ENCODE assay signal across 10 cellular contexts in the genomic region with DNA sequence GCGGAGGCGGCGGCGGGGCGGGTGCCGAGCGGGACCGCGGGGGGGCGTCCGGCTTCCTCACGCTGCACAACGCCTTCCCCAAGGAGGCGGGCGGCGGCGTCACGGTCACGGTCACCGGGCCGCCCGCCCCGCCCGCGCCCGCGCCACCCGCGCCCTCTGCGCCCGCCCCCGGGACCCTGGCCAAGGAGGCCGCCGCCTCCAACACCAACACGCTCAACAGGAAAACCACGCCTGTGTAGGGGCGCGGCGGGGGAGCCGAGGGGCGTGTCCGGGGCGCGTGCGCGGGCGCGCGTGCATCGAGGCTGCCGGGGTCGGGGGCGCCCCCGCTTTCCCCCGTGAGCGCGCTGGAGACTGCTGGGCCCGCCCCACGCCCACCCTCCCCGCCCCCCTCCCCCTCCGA. TPM values are rescaled to one million over a fixed set of nuclear protein-coding genes. Genes with fewer than 3 reads are reported as not detected.
DNase-seq lines count a peak whose midpoint lies in the region; ATAC-seq and TF ChIP-seq lines count a peak whose summit lies in the region.
"Had no signal": no experiment of that assay in that cellular context is flagged by ENCODE, and none has a peak within 500 bp of the region (broad histone marks: within the 10 kb centered on the region; RNA-seq: fewer than 3 reads in every experiment).

No MANE protein-coding gene starts in this region.

- peaks cover 38% of the 10 kb centered on the region for H3F3A ChIP-seq in neural progenitor cell (ENCODE audit: low read depth)

- no peak overlapping the region for H3K4me3 Mint-ChIP-seq in Calu3 (ENCODE audit: low read depth, unreplicated experiment)
- no peak overlapping the region for H3K4me3 Mint-ChIP-seq in neural progenitor cell

- intact Hi-C loops in Calu3 (cut with micrococcal nuclease; ENCODE audit: unreplicated experiment) = loop anchor here (5.0 to 10.0 kb wide), 2 partner anchors 75 to 132 kb away; partner anchors contain the start of genes CACNG7, PRPF31 and TFPT

- H3K9me3 ChIP-seq in MG63 = no peaks in the 10 kb centered on the region
- H3K9me3 ChIP-seq in neural progenitor cell (ENCODE audit: low read depth) = no peaks in the 10 kb centered on the region

- no peak overlapping the region for H3K27ac Mint-ChIP-seq in Calu3 (ENCODE audit: unreplicated experiment)
- H3K27ac Mint-ChIP-seq in neural progenitor cell = no peak overlapping the region

- CTCF ChIA-PET in Calu3 (lab: Charles Lee) = no interaction called here

- H3K27me3 ChIP-seq in MG63 (no peaks in the 10 kb centered on the region; the same call in 1 of the 2 replicates), neural progenitor cell (peaks cover 95% of the 10 kb centered on the region)

- H3K79me2 ChIP-seq in neural progenitor cell (ENCODE audit: low read depth) = no peaks in the 10 kb centered on the region

- peaks cover 5% of the 10 kb centered on the region for H3K4me1 ChIP-seq in neural progenitor cell

- no peak overlapping the region for H3K27ac ChIP-seq in neural progenitor cell

- H3K36me3 Mint-ChIP-seq in Calu3 (ENCODE audit: insufficient read depth, unreplicated experiment) (peaks cover 42% of the 10 kb centered on the region), neural progenitor cell (peaks cover 5% of the 10 kb centered on the region)

- H3K9ac ChIP-seq in neural progenitor cell = no peak overlapping the region

- DNase-seq in Calu3 (peak; percentile 94), MG63 (peak; percentile 82), neural progenitor cell (ENCODE audit: low spot score) (peak; percentile 44), putamen (ENCODE audit: low spot score) (no peak)
- no peak for DNase-seq in effector CD8-positive, alpha-beta T cell (lab: John Stamatoyannopoulos, UW)
- DNase-seq: NCI-H1417 had no signal

- H4K20me1 ChIP-seq in neural progenitor cell (ENCODE audit: low read depth) = peaks cover 15% of the 10 kb centered on the region

- H3K36me3 ChIP-seq in MG63 (no peaks in the 10 kb centered on the region), neural progenitor cell (no peaks in the 10 kb centered on the region)

- H3K4me3 ChIP-seq in MG63 = no peak overlapping the region
- H3K4me3 ChIP-seq in neural progenitor cell = peak overlapping the region; percentile 35

- no peak overlapping the region for H2AFZ ChIP-seq in neural progenitor cell (replicated peaks)

- ATAC-seq in esophagus mucosa = peak; percentile 51
- no peak for ATAC-seq in GM18907 (IDR thresholded peaks at IDR 0.05; ENCODE audit: unreplicated experiment)
- ATAC-seq in GM21515 (IDR thresholded peaks at IDR 0.05; ENCODE audit: unreplicated experiment) = no peak

- H3K4me1 Mint-ChIP-seq in Calu3 (ENCODE audit: low read depth, unreplicated experiment) (peaks cover 24% of the 10 kb centered on the region), neural progenitor cell (peaks cover 14% of the 10 kb centered on the region)

- peak overlapping the region; percentile 71 for H3K4me2 ChIP-seq in neural progenitor cell

- H3K9me3 Mint-ChIP-seq in Calu3 (ENCODE audit: low read depth, unreplicated experiment) (no peaks in the 10 kb centered on the region), neural progenitor cell (peaks cover 4% of the 10 kb centered on the region)

- TF ChIP-seq CTCF in Calu3 (IDR thresholded peaks at IDR 0.05; ENCODE audit: unreplicated experiment) = no peak
- no peak for TF ChIP-seq CTCF in neural progenitor cell (IDR thresholded peaks at IDR 0.05)

- no peaks in the 10 kb centered on the region for H3K27me3 Mint-ChIP-seq in Calu3 (ENCODE audit: unreplicated experiment)
- peaks cover 17% of the 10 kb centered on the region for H3K27me3 Mint-ChIP-seq in neural progenitor cell (ENCODE audit: insufficient read depth, low read depth)

- BruUV-seq in Calu3 (replicated peaks; lab: Mats Ljungman, UMichigan) = no TSS peak

RNA-seq across cellular contexts. Expression of gene CACNG6, which starts 8.8 kb away (rescaled TPM):
- total RNA-seq in Calu3 (2022) = 137 and 144 TPM in 2 replicates
- 0.43 TPM in 1 of 2 replicates, not detected in the other for total RNA-seq in MG63 (2014; rRNA removed; shearing (Covaris generic); ENCODE audit: low replicate concordance)
- not detected for total RNA-seq in esophagus mucosa
- 1.0 TPM in 1 of 2 replicates, not detected in the other for total RNA-seq in neural progenitor cell (ENCODE audit: low replicate concordance)
- total RNA-seq: osteocyte had no signal

RNA-seq across cellular contexts. Expression of gene CACNG8, which starts 19.9 kb away (rescaled TPM):
- 13.4 and 19.0 TPM in 2 replicates for total RNA-seq in Calu3 (2022)
- 0.05 TPM in 1 of 2 replicates, not detected in the other for total RNA-seq in MG63 (2014; rRNA removed; shearing (Covaris generic); ENCODE audit: low replicate concordance)
- not detected for total RNA-seq in esophagus mucosa
- 0.02 and 0.37 TPM in 2 replicates for total RNA-seq in neural progenitor cell (ENCODE audit: low replicate concordance)
- total RNA-seq: osteocyte had no signal

Comparison
In these comparisons a context has a peak if more than half of its experiments do, and no peak if none do; other contexts are left out.
1. DNase-seq: peak in Calu3 (single experiment), MG63 (single experiment) and neural progenitor cell (single experiment); none in putamen (single experiment) and effector CD8-positive, alpha-beta T cell (single experiment).
2. RNA of gene CACNG6, which starts 8.8 kb away (total RNA-seq): 137 to 144 TPM in Calu3; 0.43 TPM in MG63, 1.0 TPM in neural progenitor cell and not detected in esophagus mucosa (single experiment); every median in the first group is over 10 times any median in the second.
3. RNA of gene CACNG8, which starts 19.9 kb away (total RNA-seq): 13.4 to 19.0 TPM in Calu3; 0.02 to 0.37 TPM in neural progenitor cell, 0.05 TPM in MG63 and not detected in esophagus mucosa (single experiment); every median in the first group is over 10 times any median in the second.